Comparison of ENCODE assay signal across 6 cellular contexts in the genomic region with DNA sequence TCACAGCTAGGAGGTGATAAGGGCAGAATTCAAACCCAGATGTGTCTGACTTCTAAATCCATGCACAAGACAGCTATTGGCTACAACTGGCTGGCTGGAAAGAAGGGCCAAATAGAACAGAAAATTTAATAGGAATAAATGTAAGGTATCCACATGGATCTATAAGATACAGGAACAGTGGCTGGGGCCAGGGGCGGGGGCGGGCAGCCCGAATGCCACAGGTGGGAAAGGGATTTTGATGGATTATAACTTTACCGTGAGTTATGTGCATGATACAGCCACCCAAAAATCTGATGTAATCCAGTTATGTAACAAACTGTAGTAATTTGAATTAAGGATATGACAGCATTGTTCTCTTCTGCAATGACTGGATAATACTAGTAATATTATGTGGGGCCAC.
"Had no signal": no experiment of that assay in that cellular context is flagged by ENCODE, and none has a peak within 500 bp of the region (broad histone marks: within the 10 kb centered on the region; RNA-seq: fewer than 3 reads in every experiment).

No MANE protein-coding gene starts in this region.

- DNase-seq: GM23248, GOT3, H7, H9, HCEC 1CT, HFFc6 had no signal
